9 cellular contexts compared by ENCODE assay signal in the genomic region with DNA sequence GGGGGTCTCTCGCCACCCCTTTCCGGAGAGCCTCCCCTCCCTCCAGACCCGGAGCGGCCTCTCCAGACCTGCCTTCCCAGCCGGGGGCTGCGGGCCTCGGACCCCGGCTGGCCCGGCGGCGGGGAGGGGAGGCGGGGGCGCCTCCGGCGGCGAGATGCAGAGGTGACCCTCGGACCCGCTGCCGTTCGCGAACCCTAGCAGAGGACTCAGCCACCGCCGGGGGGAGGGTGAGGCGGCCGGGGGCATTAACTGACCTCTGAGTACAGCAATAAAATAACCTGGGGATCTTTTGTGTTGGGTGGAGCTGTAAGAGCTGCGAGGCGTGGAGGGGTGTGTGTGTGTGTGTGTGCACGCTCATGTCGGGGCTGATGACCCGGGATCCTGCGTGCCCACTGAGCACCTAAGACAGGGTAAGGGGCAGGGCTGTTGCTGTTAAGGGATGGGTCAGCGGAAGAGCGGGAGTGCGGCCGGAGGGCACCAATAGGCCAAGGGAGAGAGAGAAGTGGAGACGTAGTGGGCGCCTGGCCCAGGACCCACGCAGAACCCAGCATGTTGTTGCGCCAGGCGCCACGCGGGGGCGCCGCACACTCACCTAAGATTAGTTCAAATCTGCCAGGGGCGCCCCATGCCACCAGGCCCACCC. TPM values are rescaled to one million over a fixed set of nuclear protein-coding genes. Genes with fewer than 3 reads are reported as not detected.
DNase-seq lines count a peak whose midpoint lies in the region; ATAC-seq and TF ChIP-seq lines count a peak whose summit lies in the region.
"Had no signal": no experiment of that assay in that cellular context is flagged by ENCODE, and none has a peak within 500 bp of the region (broad histone marks: within the 10 kb centered on the region; RNA-seq: fewer than 3 reads in every experiment).

No MANE protein-coding gene starts in this region.

- H3K27me3 ChIP-seq in RWPE2 (ENCODE audit: insufficient read depth, poor library complexity, severe bottlenecking) (peaks cover 56% of the 10 kb centered on the region), prostate gland (replicated peaks; ENCODE audit: insufficient read depth) (peaks cover 10% of the 10 kb centered on the region)

- intact Hi-C loops in cardiac septum (cut with DNase I): loop anchor here (1.0 to 5.0 kb wide), 3 partner anchors 32 to 102 kb away; a partner anchor contains a TSS
- intact Hi-C loops in prostate gland (cut with DNase I): loop anchor here (1.0 kb wide), 1 partner anchor 32 kb away; no protein-coding TSS in a partner anchor

- H3K4me3 Mint-ChIP-seq in activated naive CD4-positive, alpha-beta T cell treated with anti-CD3 and anti-CD28 coated beads, Interleukin-2, amount 50 U/mL, for 24 hours: peak overlapping the region; percentile 87

- peak overlapping the region; percentile 43 for H3K27ac Mint-ChIP-seq in activated naive CD4-positive, alpha-beta T cell treated with anti-CD3 and anti-CD28 coated beads, Interleukin-2, amount 50 U/mL, for 24 hours

- no peaks in the 10 kb centered on the region for H3K4me1 ChIP-seq in RWPE2 (ENCODE audit: insufficient read depth, poor library complexity, severe bottlenecking)
- H3K4me1 ChIP-seq in prostate gland (replicated peaks): peaks cover 7% of the 10 kb centered on the region

- H3K36me3 ChIP-seq in RWPE2 (ENCODE audit: low read depth): no peaks in the 10 kb centered on the region
- H3K36me3 ChIP-seq in prostate gland: no peaks in the 10 kb centered on the region

- TF ChIP-seq POLR2A in prostate gland (IDR thresholded peaks at IDR 0.05): no peak

- peak; percentile 17 for DNase-seq in SKM-1 treated with dmso at 0.1 percent for 144 hours (lab: John Stamatoyannopoulos, UW; ENCODE audit: unreplicated experiment)
- DNase-seq in SKM-1 (lab: John Stamatoyannopoulos, UW; ENCODE audit: unreplicated experiment): no peak
- no peak for DNase-seq in RWPE2 (ENCODE audit: low spot score)
- peak; percentile 75 for DNase-seq in cardiac septum (ENCODE audit: low spot score)
- DNase-seq in prostate gland (ENCODE audit: low spot score): no peak
- no peak for DNase-seq in NOMO-1 treated with dmso at 0.1 percent for 144 hours (lab: John Stamatoyannopoulos, UW; ENCODE audit: unreplicated experiment)

- no peaks in the 10 kb centered on the region for H3K9me3 Mint-ChIP-seq in activated naive CD4-positive, alpha-beta T cell treated with anti-CD3 and anti-CD28 coated beads, Interleukin-2, amount 50 U/mL, for 24 hours

- ATAC-seq in RWPE2 (ENCODE audit: low read depth) (peak; percentile 19; the same call in 1 of the 3 replicates), GM21737 (IDR thresholded peaks at IDR 0.05; ENCODE audit: unreplicated experiment) (no peak)

- under 1% methylated on average over 31 of the region's 45 CpGs for WGBS in prostate gland

- no peak overlapping the region for H3K4me3 ChIP-seq in RWPE2 (ENCODE audit: severe bottlenecking)
- H3K4me3 ChIP-seq in prostate gland: peak overlapping the region; percentile 25 to 29

- TF ChIP-seq CTCF in RWPE2 (IDR thresholded peaks at IDR 0.05; ENCODE audit: poor library complexity, severe bottlenecking) (peak; percentile 89), prostate gland (IDR thresholded peaks at IDR 0.05) (peak; percentile 34 to 80 (median 74))

- no peaks in the 10 kb centered on the region for H3K36me3 Mint-ChIP-seq in activated naive CD4-positive, alpha-beta T cell treated with anti-CD3 and anti-CD28 coated beads, Interleukin-2, amount 50 U/mL, for 24 hours

- H3K27ac ChIP-seq in RWPE2 (ENCODE audit: poor library complexity, severe bottlenecking): no peak overlapping the region
- peak overlapping the region; percentile 58 to 71 for H3K27ac ChIP-seq in prostate gland

- H3K27me3 Mint-ChIP-seq in activated naive CD4-positive, alpha-beta T cell treated with anti-CD3 and anti-CD28 coated beads, Interleukin-2, amount 50 U/mL, for 24 hours: peaks cover 28% of the 10 kb centered on the region

- H3K9me3 ChIP-seq in RWPE2 (ENCODE audit: severe bottlenecking): no peaks in the 10 kb centered on the region
- H3K9me3 ChIP-seq in prostate gland: no peaks in the 10 kb centered on the region

- H3K4me1 Mint-ChIP-seq in activated naive CD4-positive, alpha-beta T cell treated with anti-CD3 and anti-CD28 coated beads, Interleukin-2, amount 50 U/mL, for 24 hours: peaks cover 7% of the 10 kb centered on the region

RNA-seq across cellular contexts. Expression of a gene that starts 6.3 kb away (rescaled TPM):
- 0.43 TPM for total RNA-seq in cardiac septum
- 10 to 100 TPM in 1 of 2 donors, 1 to 10 TPM in 1; 6.1 to 10.2 TPM for total RNA-seq in prostate gland

RNA-seq across cellular contexts. Expression of a gene that starts 16.4 kb away (rescaled TPM):
- total RNA-seq in cardiac septum (0.16 TPM), prostate gland (1 to 10 TPM in 1 of 2 donors, not detected in 1; 4.9 TPM)
- total RNA-seq: subcutaneous adipose tissue had no signal

RNA-seq across cellular contexts. Expression of a gene that starts 24.3 kb away (rescaled TPM):
- total RNA-seq in cardiac septum (15.5 TPM), prostate gland (10 to 100 TPM; 20.9 to 27.5 TPM)

RNA-seq across cellular contexts. Expression of a gene that starts 34.0 kb away (rescaled TPM):
- total RNA-seq in cardiac septum: 91.4 TPM
- 100 to 1,000 TPM; 118 to 188 TPM for total RNA-seq in prostate gland

RNA-seq across cellular contexts. Expression of a gene that starts 46.0 kb away (rescaled TPM):
- total RNA-seq in cardiac septum: not detected
- not detected for total RNA-seq in prostate gland
- total RNA-seq: subcutaneous adipose tissue had no signal

Comparison
In these comparisons a context has a peak if more than half of its experiments do, and no peak if none do; other contexts are left out.
1. DNase-seq: peak in SKM-1 treated with dmso at 0.1 percent for 144 hours (single experiment) and cardiac septum (single experiment); none in SKM-1 (single experiment), RWPE2 (single experiment), prostate gland (single experiment) and NOMO-1 treated with dmso at 0.1 percent for 144 hours (single experiment).